13 cellular contexts compared by ENCODE assay signal in genomic region chr1:162141273-162142023, GRCh38.
DNase-seq lines count a peak whose midpoint lies in the region; ATAC-seq and TF ChIP-seq lines count a peak whose summit lies in the region.
"Had no signal": no experiment of that assay in that cellular context is flagged by ENCODE, and none has a peak within 500 bp of the region (broad histone marks: within the 10 kb centered on the region; RNA-seq: fewer than 3 reads in every experiment).

No MANE protein-coding gene starts in this region.

- no peak for TF ChIP-seq CTCF in neural crest cell (conservative IDR thresholded peaks at IDR 0.05)

- no peak for ATAC-seq in GM21360 (IDR thresholded peaks at IDR 0.05; ENCODE audit: unreplicated experiment)
- ATAC-seq: stimulated activated naive B cell treated with anti-CD40 and anti-IgM and Interleukin-4, amounts not matched to agents 10 μg/mL and 1 μg/mL and 100 μg/mL, for 72 hours had no signal

- peak overlapping the region; percentile 38 for H3K27ac ChIP-seq in epithelial cell of prostate

- DNase-seq in EH (ENCODE audit: low read depth) (peak; percentile 83), NOMO-1 (lab: John Stamatoyannopoulos, UW; ENCODE audit: unreplicated experiment in 2 of 2) (peak; percentile 6 to 68), epithelial cell of prostate (ENCODE audit: low read depth, low spot score) (no peak), neural crest cell (ENCODE audit: low read depth, low spot score) (no peak), DMS 273 treated with DMSO at 0.1 percent for 48 hours (lab: John Stamatoyannopoulos, UW) (no peak), DMS79 (lab: John Stamatoyannopoulos, UW) (no peak), globus pallidus (ENCODE audit: low spot score) (no peak)
- DNase-seq: activated CD4-positive, alpha-beta T cell treated with anti-CD3 and anti-CD28 coated beads for 1 hour; activated naive CD8-positive, alpha-beta T cell treated with anti-CD3 and anti-CD28 coated beads for 36 hours; CD4-positive, CD25-positive, alpha-beta regulatory T cell; MM.1S; stimulated activated naive B cell treated with anti-CD40 and anti-IgM and Interleukin-4, amounts not matched to agents 10 μg/mL and 1 μg/mL and 100 μg/mL, for 72 hours had no signal

- H3K27me3 Mint-ChIP-seq in neural crest cell (ENCODE audit: low read depth): no peaks in the 10 kb centered on the region

- H3K4me3 Mint-ChIP-seq in neural crest cell: no peak overlapping the region
- H3K4me3 Mint-ChIP-seq: activated naive CD8-positive, alpha-beta T cell treated with anti-CD3 and anti-CD28 coated beads for 36 hours; CD4-positive, CD25-positive, alpha-beta regulatory T cell; stimulated activated naive B cell treated with anti-CD40 and anti-IgM and Interleukin-4, amounts not matched to agents 10 μg/mL and 1 μg/mL and 100 μg/mL, for 72 hours had no signal

- peak overlapping the region; percentile 0 for H3K27ac Mint-ChIP-seq in neural crest cell (ENCODE audit: unreplicated experiment)
- H3K27ac Mint-ChIP-seq: activated naive CD8-positive, alpha-beta T cell treated with anti-CD3 and anti-CD28 coated beads for 36 hours; stimulated activated naive B cell treated with anti-CD40 and anti-IgM and Interleukin-4, amounts not matched to agents 10 μg/mL and 1 μg/mL and 100 μg/mL, for 72 hours had no signal

- peaks cover 5% of the 10 kb centered on the region for H3K9me3 Mint-ChIP-seq in neural crest cell
- H3K9me3 Mint-ChIP-seq: activated naive CD8-positive, alpha-beta T cell treated with anti-CD3 and anti-CD28 coated beads for 36 hours; stimulated activated naive B cell treated with anti-CD40 and anti-IgM and Interleukin-4, amounts not matched to agents 10 μg/mL and 1 μg/mL and 100 μg/mL, for 72 hours had no signal

- peaks cover 3% of the 10 kb centered on the region for H3K36me3 Mint-ChIP-seq in neural crest cell (ENCODE audit: low read depth)
- H3K36me3 Mint-ChIP-seq: activated naive CD8-positive, alpha-beta T cell treated with anti-CD3 and anti-CD28 coated beads for 36 hours; CD4-positive, CD25-positive, alpha-beta regulatory T cell; stimulated activated naive B cell treated with anti-CD40 and anti-IgM and Interleukin-4, amounts not matched to agents 10 μg/mL and 1 μg/mL and 100 μg/mL, for 72 hours had no signal

- H3K4me1 Mint-ChIP-seq in neural crest cell: peaks cover 41% of the 10 kb centered on the region
- H3K4me1 Mint-ChIP-seq: activated naive CD8-positive, alpha-beta T cell treated with anti-CD3 and anti-CD28 coated beads for 36 hours; CD4-positive, CD25-positive, alpha-beta regulatory T cell; stimulated activated naive B cell treated with anti-CD40 and anti-IgM and Interleukin-4, amounts not matched to agents 10 μg/mL and 1 μg/mL and 100 μg/mL, for 72 hours had no signal

Comparison
In these comparisons a context has a peak if more than half of its experiments do, and no peak if none do; other contexts are left out.
1. DNase-seq: peak in EH (single experiment) and NOMO-1 (2 of 2); none in epithelial cell of prostate (single experiment), neural crest cell (single experiment), DMS 273 treated with DMSO at 0.1 percent for 48 hours (single experiment), DMS79 (single experiment) and globus pallidus (single experiment).